ENCODE assay signal across 26 cellular contexts in the genomic region with DNA sequence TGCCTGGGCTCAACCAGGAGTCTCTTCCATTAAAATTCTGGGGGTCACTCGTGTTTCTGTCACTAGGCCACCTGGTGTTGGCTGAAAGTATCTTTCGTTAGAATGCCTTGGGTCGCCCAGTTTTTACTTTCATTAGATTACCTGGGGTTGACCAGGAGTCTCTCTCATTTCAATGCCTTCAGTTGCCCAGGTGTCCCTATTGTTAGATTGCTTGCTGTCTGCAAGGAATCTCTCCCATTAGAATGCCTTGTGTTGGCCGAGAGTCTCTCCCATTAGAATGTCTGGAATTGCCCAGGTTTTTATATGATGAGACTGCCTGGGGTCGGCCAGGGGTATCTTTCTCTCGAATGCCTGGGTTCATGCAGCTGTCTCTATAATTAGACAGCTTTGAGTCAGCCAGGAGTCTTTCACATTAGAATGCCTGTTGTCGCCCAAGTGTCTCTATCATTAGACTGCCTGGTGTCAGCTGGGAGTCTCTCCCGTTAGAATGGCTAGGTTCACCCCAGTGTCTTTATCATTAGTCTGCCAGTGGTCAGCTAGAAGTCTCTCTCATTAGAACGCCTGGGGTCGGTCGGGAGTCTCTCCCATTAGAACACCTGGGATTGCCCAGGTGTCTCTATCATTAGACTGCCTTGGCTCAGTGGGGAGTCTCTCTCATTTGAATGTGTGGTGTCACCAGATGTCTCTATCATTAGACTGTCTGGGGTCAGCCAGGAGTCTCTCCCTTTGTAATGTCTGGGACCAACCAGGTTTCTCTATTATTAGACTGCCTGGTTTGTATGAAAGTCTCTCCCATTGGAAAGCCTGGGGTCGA.
"Had no signal": no experiment of that assay in that cellular context is flagged by ENCODE, and none has a peak within 500 bp of the region (broad histone marks: within the 10 kb centered on the region; RNA-seq: fewer than 3 reads in every experiment).

No MANE protein-coding gene starts in this region.

- H2AFZ ChIP-seq: parathyroid adenoma had no signal

- H3K9ac ChIP-seq: parathyroid adenoma had no signal

- H3K36me3 ChIP-seq: adrenal gland, cardiac muscle cell, esophagus squamous epithelium, heart right ventricle, spleen, suprapubic skin had no signal

- H3K27ac Mint-ChIP-seq: activated CD4-positive, alpha-beta memory T cell treated with anti-CD3 and anti-CD28 coated beads for 36 hours; activated CD4-positive, alpha-beta T cell treated with anti-CD3 and anti-CD28 coated beads, Interleukin-2, amount 10 ng/mL, durations not matched to agents 24 days and 14 days; activated naive CD8-positive, alpha-beta T cell treated with anti-CD3 and anti-CD28 coated beads for 36 hours; dendritic cell treated with granulocyte-macrophage colony-stimulating factor and Interleukin-4, amounts not matched to agents 40 ng/mL and 50 ng/mL, for 4 days; naive thymus-derived CD8-positive, alpha-beta T cell had no signal

- H3K4me3 ChIP-seq: adrenal gland, body of pancreas, cardiac muscle cell, esophagus squamous epithelium, heart right ventricle, spleen, suprapubic skin, tibial artery had no signal

- ATAC-seq: body of pancreas; naive thymus-derived CD8-positive, alpha-beta T cell; right cardiac atrium; SK-N-SH treated with all-trans-retinoic acid at 6 μM for 48 hours had no signal

- H3K27ac ChIP-seq: adrenal gland, body of pancreas, cardiac muscle cell, esophagus squamous epithelium, heart right ventricle, parathyroid adenoma, spleen, suprapubic skin, tibial artery had no signal

- DNase-seq: activated CD4-positive, alpha-beta memory T cell treated with anti-CD3 and anti-CD28 coated beads for 36 hours; activated CD4-positive, alpha-beta T cell treated with anti-CD3 and anti-CD28 coated beads, Interleukin-2, amount 10 ng/mL, durations not matched to agents 24 days and 14 days; activated CD4-positive, CD25-positive, alpha-beta regulatory T cell treated with anti-CD3 and anti-CD28 coated beads, Interleukin-2, amount 50 U/mL, for 72 hours; activated naive CD4-positive, alpha-beta T cell; activated naive CD8-positive, alpha-beta T cell treated with anti-CD3 and anti-CD28 coated beads for 36 hours; activated T-cell treated with anti-CD3 and anti-CD28 coated beads, Interleukin-2, amount 50 U/mL, for 48 hours; aorta; body of pancreas; esophagus squamous epithelium; foreskin melanocyte; heart right ventricle; mammary epithelial cell; naive thymus-derived CD8-positive, alpha-beta T cell; nucleus accumbens; right cardiac atrium; stimulated activated naive CD4-positive, alpha-beta T cell; T-helper 2 cell; tibial artery had no signal

- H3K4me1 ChIP-seq: adrenal gland, body of pancreas, esophagus squamous epithelium, parathyroid adenoma, spleen, suprapubic skin, tibial artery had no signal

- H3K4me1 Mint-ChIP-seq: activated CD4-positive, alpha-beta T cell treated with anti-CD3 and anti-CD28 coated beads, Interleukin-2, amount 10 ng/mL, durations not matched to agents 24 days and 14 days; activated naive CD8-positive, alpha-beta T cell treated with anti-CD3 and anti-CD28 coated beads for 36 hours; neural crest cell had no signal

- H3K27me3 Mint-ChIP-seq: activated CD4-positive, alpha-beta memory T cell treated with anti-CD3 and anti-CD28 coated beads for 36 hours; activated CD4-positive, alpha-beta T cell treated with anti-CD3 and anti-CD28 coated beads, Interleukin-2, amount 10 ng/mL, durations not matched to agents 24 days and 14 days; activated naive CD8-positive, alpha-beta T cell treated with anti-CD3 and anti-CD28 coated beads for 36 hours; dendritic cell treated with granulocyte-macrophage colony-stimulating factor and Interleukin-4, amounts not matched to agents 40 ng/mL and 50 ng/mL, for 4 days; naive thymus-derived CD8-positive, alpha-beta T cell had no signal

- H3K79me2 ChIP-seq: parathyroid adenoma had no signal

- H3K27me3 ChIP-seq: adrenal gland, body of pancreas, cardiac muscle cell, esophagus squamous epithelium, heart right ventricle, spleen, suprapubic skin, tibial artery had no signal

- H3K9me3 ChIP-seq: adrenal gland had no signal

- H3K4me3 Mint-ChIP-seq: activated CD4-positive, alpha-beta memory T cell treated with anti-CD3 and anti-CD28 coated beads for 36 hours; activated CD4-positive, alpha-beta T cell treated with anti-CD3 and anti-CD28 coated beads, Interleukin-2, amount 10 ng/mL, durations not matched to agents 24 days and 14 days; activated naive CD8-positive, alpha-beta T cell treated with anti-CD3 and anti-CD28 coated beads for 36 hours; dendritic cell treated with granulocyte-macrophage colony-stimulating factor and Interleukin-4, amounts not matched to agents 40 ng/mL and 50 ng/mL, for 4 days; naive thymus-derived CD8-positive, alpha-beta T cell; neural crest cell had no signal
